In genomic region chr6:31750411-31751022, GRCh38 we compare ENCODE assay signal across 1 cellular context.
TF ChIP-seq lines count a peak whose summit lies in the region.

No MANE protein-coding gene starts in this region.

TF ChIP-seq in HepG2, 621 proteins besides CTCF, POLR2A, EP300 and RAD21:
- TF ChIP-seq SRSF1 (optimal IDR thresholded peaks at IDR 0.05; ENCODE audit: low read depth, low read length), result no peak
- no peak for TF ChIP-seq CEBPZ (IDR thresholded peaks at IDR 0.05; ENCODE audit: low read length)
- TF ChIP-seq ADNP (CRISPR knock-in tag; IDR thresholded peaks at IDR 0.05), result no peak
- no peak for TF ChIP-seq ZIK1 (CRISPR knock-in tag; IDR thresholded peaks at IDR 0.05; ENCODE audit: borderline replicate concordance, low read depth)
- no peak for TF ChIP-seq ZNF451 (CRISPR knock-in tag; IDR thresholded peaks at IDR 0.05)
- no peak for TF ChIP-seq HOXA3 (CRISPR knock-in tag; IDR thresholded peaks at IDR 0.05)
- TF ChIP-seq NFKBIZ (CRISPR knock-in tag; IDR thresholded peaks at IDR 0.05), result no peak
- TF ChIP-seq ZNF142 (CRISPR knock-in tag; IDR thresholded peaks at IDR 0.05), result no peak
- TF ChIP-seq PAF1 (CRISPR knock-in tag; IDR thresholded peaks at IDR 0.05), result no peak
- TF ChIP-seq RCOR2 (CRISPR knock-in tag; IDR thresholded peaks at IDR 0.05), result no peak
- TF ChIP-seq ZNF704 (CRISPR knock-in tag; IDR thresholded peaks at IDR 0.05; ENCODE audit: borderline replicate concordance), result no peak
- no peak for TF ChIP-seq ZFX (CRISPR knock-in tag; IDR thresholded peaks at IDR 0.05; ENCODE audit: low read depth)
- no peak for TF ChIP-seq PPARG (CRISPR knock-in tag; conservative IDR thresholded peaks at IDR 0.05)
- TF ChIP-seq TCF12 (IDR thresholded peaks at IDR 0.05), result no peak
- TF ChIP-seq TCF12 (CRISPR knock-in tag; IDR thresholded peaks at IDR 0.05), result no peak
- no peak for TF ChIP-seq SATB2 (CRISPR knock-in tag; IDR thresholded peaks at IDR 0.05)
